Comparison of ENCODE assay signal across 8 cellular contexts in the genomic region with DNA sequence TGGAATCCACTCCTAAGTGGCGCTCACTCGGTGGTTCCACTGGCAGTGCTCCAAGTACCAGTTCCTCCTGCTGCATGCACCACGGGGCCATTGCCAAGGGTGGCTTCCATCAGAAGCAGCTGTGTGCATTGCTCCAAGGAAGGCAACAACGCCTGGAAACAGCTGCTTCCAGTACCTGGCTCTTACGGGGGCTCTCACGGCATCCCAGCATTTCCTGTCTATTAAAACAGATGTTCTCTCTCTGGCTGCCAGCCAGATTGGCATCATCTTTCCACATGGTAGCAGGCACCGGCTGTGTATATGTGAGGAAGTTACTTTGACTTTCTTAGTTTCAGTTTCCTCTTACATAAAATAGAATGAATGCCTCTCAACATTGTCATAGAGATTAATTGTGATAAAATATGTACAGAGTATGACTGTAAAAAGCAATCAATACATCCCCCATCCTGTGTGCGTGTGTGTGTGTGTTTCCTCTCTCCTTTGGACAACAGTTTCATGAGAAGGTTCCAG.
DNase-seq lines count a peak whose midpoint lies in the region; ATAC-seq lines count a peak whose summit lies in the region.

No MANE protein-coding gene starts in this region.

- no peaks in the 10 kb centered on the region for H3K36me3 Mint-ChIP-seq in activated CD8-positive, alpha-beta T cell treated with anti-CD3 and anti-CD28 coated beads, Interleukin-2, amount 10 ng/mL, durations not matched to agents 7 days and 5 days (ENCODE audit: low read depth)

- DNase-seq in NCI-H1092 treated with DMSO at 0.1 percent for 48 hours (lab: John Stamatoyannopoulos, UW) (peak; percentile 16), left kidney (ENCODE audit: low read depth, low spot score) (peak; percentile 89), occipital lobe (lab: John Stamatoyannopoulos, UW) (no peak)
- peak; percentile 34 for DNase-seq in activated CD8-positive, alpha-beta T cell treated with anti-CD3 and anti-CD28 coated beads, Interleukin-2, amount 10 ng/mL, durations not matched to agents 7 days and 5 days

- peaks cover 3% of the 10 kb centered on the region for H3K27me3 Mint-ChIP-seq in activated CD8-positive, alpha-beta T cell treated with anti-CD3 and anti-CD28 coated beads, Interleukin-2, amount 10 ng/mL, durations not matched to agents 7 days and 5 days (ENCODE audit: low read depth)

- CTCF ChIA-PET in activated CD8-positive, alpha-beta T cell treated with anti-CD3 and anti-CD28 coated beads, Interleukin-2, amount 10 ng/mL, durations not matched to agents 7 days and 5 days (lab: Charles Lee): no interaction called here

- ATAC-seq in GM18499 (IDR thresholded peaks at IDR 0.05; ENCODE audit: insufficient read depth, unreplicated experiment) (peak; percentile 62), GM21737 (IDR thresholded peaks at IDR 0.05; ENCODE audit: unreplicated experiment) (peak; percentile 82), GM19455 (IDR thresholded peaks at IDR 0.05; ENCODE audit: unreplicated experiment) (no peak), HG02571 (IDR thresholded peaks at IDR 0.05; ENCODE audit: unreplicated experiment) (no peak)
- peak; percentile 30 for ATAC-seq in activated CD8-positive, alpha-beta T cell treated with anti-CD3 and anti-CD28 coated beads, Interleukin-2, amount 10 ng/mL, durations not matched to agents 7 days and 5 days

- H3K4me3 Mint-ChIP-seq in activated CD8-positive, alpha-beta T cell treated with anti-CD3 and anti-CD28 coated beads, Interleukin-2, amount 10 ng/mL, durations not matched to agents 7 days and 5 days: no peak overlapping the region

- POLR2A ChIA-PET in activated CD8-positive, alpha-beta T cell treated with anti-CD3 and anti-CD28 coated beads, Interleukin-2, amount 10 ng/mL, durations not matched to agents 7 days and 5 days (lab: Charles Lee): no interaction called here

- H3K27ac Mint-ChIP-seq in activated CD8-positive, alpha-beta T cell treated with anti-CD3 and anti-CD28 coated beads, Interleukin-2, amount 10 ng/mL, durations not matched to agents 7 days and 5 days: no peak overlapping the region

- no peaks in the 10 kb centered on the region for H3K9me3 Mint-ChIP-seq in activated CD8-positive, alpha-beta T cell treated with anti-CD3 and anti-CD28 coated beads, Interleukin-2, amount 10 ng/mL, durations not matched to agents 7 days and 5 days (ENCODE audit: insufficient read depth)

- H3K4me1 Mint-ChIP-seq in activated CD8-positive, alpha-beta T cell treated with anti-CD3 and anti-CD28 coated beads, Interleukin-2, amount 10 ng/mL, durations not matched to agents 7 days and 5 days (ENCODE audit: low read depth): peaks cover 10% of the 10 kb centered on the region

Comparison
In these comparisons a context has a peak if more than half of its experiments do, and no peak if none do; other contexts are left out.
1. ATAC-seq: peak in GM18499 (single experiment), GM21737 (single experiment) and activated CD8-positive, alpha-beta T cell treated with anti-CD3 and anti-CD28 coated beads, Interleukin-2, amount 10 ng/mL, durations not matched to agents 7 days and 5 days (single experiment); none in GM19455 (single experiment) and HG02571 (single experiment).